Comparison of ENCODE assay signal across 8 cellular contexts in genomic region chr11:118939948-118940598, GRCh38. TPM values are rescaled to one million over a fixed set of nuclear protein-coding genes. Genes with fewer than 3 reads are reported as not detected.
DNase-seq lines count a peak whose midpoint lies in the region; ATAC-seq, FAIRE-seq and TF ChIP-seq lines count a peak whose summit lies in the region.

No MANE protein-coding gene starts in this region.

- H3K4me2 ChIP-seq in keratinocyte (ENCODE audit: control insufficient read depth, extremely low read depth, insufficient read depth, low read depth, low read length), result peak overlapping the region; percentile 37

- peak overlapping the region; percentile 75 for H2AFZ ChIP-seq in keratinocyte (ENCODE audit: control insufficient read depth, low read length)

- H3K9me3 ChIP-seq in left ventricle myocardium inferior (replicated peaks), result no peaks in the 10 kb centered on the region
- H3K9me3 ChIP-seq in keratinocyte (ENCODE audit: control insufficient read depth, low read depth, low read length), result no peaks in the 10 kb centered on the region
- no peaks in the 10 kb centered on the region for H3K9me3 ChIP-seq in suprapubic skin

- peaks cover 5% of the 10 kb centered on the region for H3K36me3 Mint-ChIP-seq in Calu3 (ENCODE audit: insufficient read depth, unreplicated experiment)

- H3K36me3 ChIP-seq in left ventricle myocardium inferior, result no peaks in the 10 kb centered on the region
- no peaks in the 10 kb centered on the region for H3K36me3 ChIP-seq in keratinocyte (ENCODE audit: control insufficient read depth in 2 of 2, extremely low read depth in 1 of 2, insufficient read depth in 2 of 2, low read length in 2 of 2)
- H3K36me3 ChIP-seq in suprapubic skin, result no peaks in the 10 kb centered on the region

- H3K4me1 ChIP-seq in left ventricle myocardium inferior, result no peaks in the 10 kb centered on the region
- H3K4me1 ChIP-seq in keratinocyte (ENCODE audit: control insufficient read depth, extremely low read depth, insufficient read depth, low read length), result peaks cover 30% of the 10 kb centered on the region
- peaks cover 8% of the 10 kb centered on the region for H3K4me1 ChIP-seq in suprapubic skin

- no peak for TF ChIP-seq EP300 in suprapubic skin (IDR thresholded peaks at IDR 0.05)

- H3K27me3 Mint-ChIP-seq in Calu3 (ENCODE audit: unreplicated experiment), result no peaks in the 10 kb centered on the region

- TF ChIP-seq POLR2A in suprapubic skin (IDR thresholded peaks at IDR 0.05), result no peak

- 28% methylated on average over 14 of the region's 14 CpGs for WGBS in suprapubic skin

- DNase-seq in left cardiac atrium (no peak), left ventricle myocardium inferior (no peak), keratinocyte (ENCODE audit: low read depth, low spot score) (no peak), suprapubic skin (ENCODE audit: low spot score in 2 of 2) (no peak), SHP77 (lab: John Stamatoyannopoulos, UW) (no peak), Calu3 (no peak)
- DNase-seq in activated T-cell treated with anti-CD3 and anti-CD28 coated beads, Interleukin-2, amount 50 U/mL, for 1 hour, result peak; percentile 34

- BruUV-seq in Calu3 (replicated peaks; lab: Mats Ljungman, UMichigan), result no TSS peak

- no peak overlapping the region for H3K9ac ChIP-seq in keratinocyte (ENCODE audit: control insufficient read depth, extremely low read depth, insufficient read depth, low read length)

- H3K9me3 Mint-ChIP-seq in Calu3 (ENCODE audit: low read depth, unreplicated experiment), result no peaks in the 10 kb centered on the region

- H3K27me3 ChIP-seq in left ventricle myocardium inferior (ENCODE audit: low read depth), result peaks cover 70% of the 10 kb centered on the region
- H3K27me3 ChIP-seq in keratinocyte (ENCODE audit: control insufficient read depth, extremely low read depth, insufficient read depth, low read length), result no peaks in the 10 kb centered on the region
- H3K27me3 ChIP-seq in suprapubic skin, result peaks cover 4% of the 10 kb centered on the region

- H3K4me3 Mint-ChIP-seq in Calu3 (ENCODE audit: low read depth, unreplicated experiment), result no peak overlapping the region

- H3K27ac Mint-ChIP-seq in Calu3 (ENCODE audit: unreplicated experiment), result no peak overlapping the region

- intact Hi-C loops in left cardiac atrium (cut with DNase I) (loop anchor here in 1 of 2 donors (5.0 kb wide), 1 partner anchor 38 kb away; no protein-coding TSS in a partner anchor), left ventricle myocardium inferior (cut with micrococcal nuclease) (no loop called here), Calu3 (cut with micrococcal nuclease; ENCODE audit: unreplicated experiment) (no loop called here)

- H3K9me1 ChIP-seq in keratinocyte (ENCODE audit: control insufficient read depth, extremely low read depth, insufficient read depth, low read length), result no peaks in the 10 kb centered on the region

- CTCF ChIA-PET in Calu3 (lab: Charles Lee), result interaction anchor here (0.6 kb wide), 1 partner anchor 17 kb away, joined by 5 read pairs; no protein-coding TSS in a partner anchor

- H3K4me1 Mint-ChIP-seq in Calu3 (ENCODE audit: low read depth, unreplicated experiment), result peaks cover 23% of the 10 kb centered on the region

- no peaks in the 10 kb centered on the region for H3K79me2 ChIP-seq in keratinocyte (ENCODE audit: control insufficient read depth, insufficient read depth, low read length)

- H3K4me3 ChIP-seq in left ventricle myocardium inferior, result no peak overlapping the region
- no peak overlapping the region for H3K4me3 ChIP-seq in keratinocyte (ENCODE audit: control insufficient read depth in 2 of 3, extremely low read depth in 1 of 3, insufficient read depth in 2 of 3, low read depth in 1 of 3, low read length in 3 of 3)
- H3K4me3 ChIP-seq in suprapubic skin, result no peak overlapping the region

- FAIRE-seq in keratinocyte (lab: Jason Lieb, UNC), result no peak

- dilution Hi-C loops in keratinocyte (cut with MboI; ENCODE audit: extremely low pct_ligation_motif_present, low sequenced_read_pairs), result no loop called here

- no peaks in the 10 kb centered on the region for H4K20me1 ChIP-seq in keratinocyte (ENCODE audit: control insufficient read depth, extremely low read depth, insufficient read depth, low read length)

- no peak overlapping the region for H3K27ac ChIP-seq in left ventricle myocardium inferior (replicated peaks)
- H3K27ac ChIP-seq in keratinocyte (ENCODE audit: control insufficient read depth, insufficient read depth, low read length), result no peak overlapping the region
- H3K27ac ChIP-seq in suprapubic skin, result no peak overlapping the region

- no peak for TF ChIP-seq CTCF in left ventricle myocardium inferior (IDR thresholded peaks at IDR 0.05; ENCODE audit: borderline replicate concordance)
- no peak for TF ChIP-seq CTCF in keratinocyte (optimal IDR thresholded peaks at IDR 0.05 in 1 of 3, IDR thresholded peaks at IDR 0.05 in 1 of 3, conservative IDR thresholded peaks at IDR 0.05 in 1 of 3; ENCODE audit: extremely low read depth in 1 of 3, insufficient read depth in 2 of 3, low read length in 3 of 3)
- no peak for TF ChIP-seq CTCF in suprapubic skin (IDR thresholded peaks at IDR 0.05)
- TF ChIP-seq CTCF in Calu3 (IDR thresholded peaks at IDR 0.05; ENCODE audit: unreplicated experiment), result no peak

- peak; percentile 43 to 56 for ATAC-seq in left cardiac atrium
- no peak for ATAC-seq in HG03025 (IDR thresholded peaks at IDR 0.05; ENCODE audit: low FRiP score, unreplicated experiment)

RNA-seq across cellular contexts. Expression of gene BCL9L, which starts 14.3 kb away (rescaled TPM):
- 10 to 100 TPM; 39.8 to 41.3 TPM for total RNA-seq in left cardiac atrium
- 43.8 TPM for total RNA-seq in left ventricle myocardium inferior
- 7.7 to 21.3 TPM (median 10.6 TPM) in 3 replicates for polyA plus RNA-seq in keratinocyte
- 34.3 TPM for polyA plus RNA-seq in keratinocyte (2011; ENCODE audit: low read depth)
- 11.9 and 23.9 TPM in 2 replicates for polyA plus RNA-seq in keratinocyte (2011; cell fraction: cytosol; rRNA removed)
- polyA plus RNA-seq in keratinocyte (2011; cell fraction: nucleus; rRNA removed), result 70.6 and 95.4 TPM in 2 replicates
- 55.8 and 88.0 TPM in 2 replicates for polyA plus RNA-seq in keratinocyte (2012; ENCODE audit: low replicate concordance)
- 12.1 to 134 TPM (median 12.5 TPM) in 3 replicates for polyA minus RNA-seq in keratinocyte
- polyA minus RNA-seq in keratinocyte (2011; cell fraction: cytosol; rRNA and poly(A)+ RNA removed), result 73.9 TPM
- polyA minus RNA-seq in keratinocyte (2011; cell fraction: nucleus; rRNA and poly(A)+ RNA removed), result 91.6 and 94.2 TPM in 2 replicates
- 10 to 100 TPM; 50.0 to 58.9 (median 56.3) TPM for total RNA-seq in suprapubic skin
- total RNA-seq in Calu3 (2022), result 57.9 and 68.4 TPM in 2 replicates

RNA-seq across cellular contexts. Expression of gene UPK2, which starts 16.0 kb away (rescaled TPM):
- total RNA-seq in left cardiac atrium (not detected), left ventricle myocardium inferior (not detected), suprapubic skin (not detected), Calu3 (2022) (3.5 and 5.2 TPM in 2 replicates)
- polyA plus RNA-seq in keratinocyte, result 0.13 to 0.25 TPM (median 0.20 TPM) in 3 replicates
- polyA plus RNA-seq in keratinocyte (2011; ENCODE audit: low read depth), result not detected
- 0.44 and 0.55 TPM in 2 replicates for polyA plus RNA-seq in keratinocyte (2011; cell fraction: cytosol; rRNA removed)
- polyA plus RNA-seq in keratinocyte (2011; cell fraction: nucleus; rRNA removed), result 0.17 and 0.50 TPM in 2 replicates
- 0.44 and 0.50 TPM in 2 replicates for polyA plus RNA-seq in keratinocyte (2012; ENCODE audit: low replicate concordance)
- 1.2 TPM in 1 of 3 replicates, not detected in the others for polyA minus RNA-seq in keratinocyte
- polyA minus RNA-seq in keratinocyte (2011; cell fraction: cytosol; rRNA and poly(A)+ RNA removed), result not detected
- not detected in 2 replicates for polyA minus RNA-seq in keratinocyte (2011; cell fraction: nucleus; rRNA and poly(A)+ RNA removed)

RNA-seq across cellular contexts. Expression of gene FOXR1, which starts 31.5 kb away (rescaled TPM):
- total RNA-seq in left cardiac atrium, result not detected
- total RNA-seq in left ventricle myocardium inferior, result not detected
- not detected in 3 replicates for polyA plus RNA-seq in keratinocyte
- not detected for polyA plus RNA-seq in keratinocyte (2011; ENCODE audit: low read depth)
- polyA plus RNA-seq in keratinocyte (2011; cell fraction: cytosol; rRNA removed), result not detected in 2 replicates
- not detected in 2 replicates for polyA plus RNA-seq in keratinocyte (2011; cell fraction: nucleus; rRNA removed)
- not detected in 2 replicates for polyA plus RNA-seq in keratinocyte (2012; ENCODE audit: low replicate concordance)
- not detected in 3 replicates for polyA minus RNA-seq in keratinocyte
- not detected for polyA minus RNA-seq in keratinocyte (2011; cell fraction: cytosol; rRNA and poly(A)+ RNA removed)
- not detected in 2 replicates for polyA minus RNA-seq in keratinocyte (2011; cell fraction: nucleus; rRNA and poly(A)+ RNA removed)
- total RNA-seq in suprapubic skin, result not detected
- not detected in 2 replicates for total RNA-seq in Calu3 (2022)

RNA-seq across cellular contexts. Expression of gene CXCR5, which starts 56.4 kb away (rescaled TPM):
- total RNA-seq in left cardiac atrium (not detected), left ventricle myocardium inferior (not detected), suprapubic skin (not detected), Calu3 (2022) (not detected in 2 replicates)
- polyA plus RNA-seq in keratinocyte, result not detected in 3 replicates
- polyA plus RNA-seq in keratinocyte (2011; ENCODE audit: low read depth), result not detected
- not detected in 2 replicates for polyA plus RNA-seq in keratinocyte (2011; cell fraction: cytosol; rRNA removed)
- not detected in 2 replicates for polyA plus RNA-seq in keratinocyte (2011; cell fraction: nucleus; rRNA removed)
- polyA plus RNA-seq in keratinocyte (2012; ENCODE audit: low replicate concordance), result 0.04 TPM in 1 of 2 replicates, not detected in the other
- not detected in 3 replicates for polyA minus RNA-seq in keratinocyte
- not detected for polyA minus RNA-seq in keratinocyte (2011; cell fraction: cytosol; rRNA and poly(A)+ RNA removed)
- polyA minus RNA-seq in keratinocyte (2011; cell fraction: nucleus; rRNA and poly(A)+ RNA removed), result not detected in 2 replicates

RNA-seq across cellular contexts. Expression of gene CENATAC, which starts 57.9 kb away (rescaled TPM):
- 10 to 100 TPM; 10.2 to 16.6 TPM for total RNA-seq in left cardiac atrium
- 9.7 TPM for total RNA-seq in left ventricle myocardium inferior
- 11.9 to 22.6 TPM (median 14.9 TPM) in 3 replicates for polyA plus RNA-seq in keratinocyte
- 18.2 TPM for polyA plus RNA-seq in keratinocyte (2011; ENCODE audit: low read depth)
- 2.7 and 3.6 TPM in 2 replicates for polyA plus RNA-seq in keratinocyte (2011; cell fraction: cytosol; rRNA removed)
- polyA plus RNA-seq in keratinocyte (2011; cell fraction: nucleus; rRNA removed), result 60.5 and 67.0 TPM in 2 replicates
- polyA plus RNA-seq in keratinocyte (2012; ENCODE audit: low replicate concordance), result 7.9 and 17.4 TPM in 2 replicates
- polyA minus RNA-seq in keratinocyte, result 4.3 to 27.3 TPM (median 16.1 TPM) in 3 replicates
- polyA minus RNA-seq in keratinocyte (2011; cell fraction: cytosol; rRNA and poly(A)+ RNA removed), result 2.7 TPM
- polyA minus RNA-seq in keratinocyte (2011; cell fraction: nucleus; rRNA and poly(A)+ RNA removed), result 23.1 and 42.0 TPM in 2 replicates
- total RNA-seq in suprapubic skin, result 100 to 1,000 TPM in 1 of 4 donors, 10 to 100 TPM in 3; 26.0 to 136 (median 49.8) TPM
- 43.0 and 46.9 TPM in 2 replicates for total RNA-seq in Calu3 (2022)
